1 cellular context compared by ENCODE assay signal in the genomic region with DNA sequence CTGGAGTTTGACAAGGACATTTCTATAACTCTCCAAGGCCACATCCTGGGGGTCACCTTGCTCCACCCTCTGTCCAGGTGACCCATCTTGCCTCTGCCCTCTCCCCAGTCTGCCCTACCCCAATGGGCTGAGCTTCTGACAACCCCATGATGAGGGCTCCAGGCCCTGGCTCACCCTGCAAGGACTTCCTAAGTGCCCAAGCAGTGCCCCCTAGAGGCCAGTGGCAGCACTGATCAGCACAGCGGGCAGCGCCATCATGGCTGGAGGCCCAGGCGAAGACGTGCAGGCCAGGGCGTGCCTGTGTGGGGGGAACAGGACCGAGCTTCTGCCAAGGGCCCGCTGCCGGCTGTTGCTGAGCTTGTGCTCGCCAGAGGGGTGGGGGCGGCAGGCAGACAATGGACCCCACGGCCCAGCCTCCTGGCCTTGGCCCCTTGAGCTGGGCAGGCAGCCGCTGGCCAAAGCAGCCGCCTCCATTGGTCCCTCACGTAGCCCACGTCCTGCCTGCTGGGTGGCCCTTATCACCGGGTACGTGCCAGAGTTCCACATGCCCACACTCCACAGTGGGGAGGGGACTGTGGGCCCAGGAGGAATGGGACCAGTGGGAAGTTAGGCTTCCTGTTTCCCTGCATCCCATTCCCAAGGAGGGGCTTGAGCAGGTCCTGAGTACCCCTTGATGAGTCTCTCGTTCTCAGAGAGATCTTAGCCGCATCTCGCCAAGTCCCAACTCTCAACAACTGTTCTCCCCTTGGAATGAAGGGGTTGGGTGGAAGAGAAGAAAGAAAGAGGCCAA.
A peak's percentile ranks its signal among the peaks of the same experiment; 100 is the strongest.
TF ChIP-seq lines count a peak whose summit lies in the region.

No MANE protein-coding gene starts in this region.

TF ChIP-seq in HepG2, 621 proteins besides CTCF, POLR2A, EP300 and RAD21 (continued from another document and continues in another):
- TF ChIP-seq TBX3 (IDR thresholded peaks at IDR 0.05; ENCODE audit: borderline replicate concordance) (no peak), NFE2L2 (IDR thresholded peaks at IDR 0.05; ENCODE audit: low read length) (no peak), SRSF4 (IDR thresholded peaks at IDR 0.05; ENCODE audit: low read depth, low read length, poor library complexity, severe bottlenecking) (no peak), ZSCAN9 (CRISPR knock-in tag; IDR thresholded peaks at IDR 0.05; ENCODE audit: borderline replicate concordance) (peak; percentile 65; the same call in 1 of the 2 replicates), HES4 (CRISPR knock-in tag; IDR thresholded peaks at IDR 0.05; ENCODE audit: borderline replicate concordance) (no peak), SP1 (IDR thresholded peaks at IDR 0.05) (no peak), SP1 (CRISPR knock-in tag; IDR thresholded peaks at IDR 0.05) (0 out of 2 replicates have a peak, but pooled peaks have one; percentile 16), ZNF747 (CRISPR knock-in tag; IDR thresholded peaks at IDR 0.05; ENCODE audit: borderline replicate concordance) (0 out of 2 replicates have a peak, but pooled peaks have one; percentile 24), KLF9 (CRISPR knock-in tag; IDR thresholded peaks at IDR 0.05; ENCODE audit: low read depth) (no peak), TIGD3 (CRISPR knock-in tag; IDR thresholded peaks at IDR 0.05; ENCODE audit: borderline replicate concordance) (no peak), NFAT5 (CRISPR knock-in tag; IDR thresholded peaks at IDR 0.05) (no peak), AHDC1 (CRISPR knock-in tag; IDR thresholded peaks at IDR 0.05; ENCODE audit: borderline replicate concordance) (peak; percentile 84), ZNF687 (CRISPR knock-in tag; IDR thresholded peaks at IDR 0.05) (peak; percentile 98), MATR3 (CRISPR knock-in tag; IDR thresholded peaks at IDR 0.05) (no peak), ZNF329 (CRISPR knock-in tag; IDR thresholded peaks at IDR 0.05; ENCODE audit: low read depth) (no peak), ZNF713 (CRISPR knock-in tag; IDR thresholded peaks at IDR 0.05) (peak; percentile 86; the same call in 1 of the 2 replicates), ZNF383 (CRISPR knock-in tag; IDR thresholded peaks at IDR 0.05; ENCODE audit: borderline replicate concordance) (no peak), SRSF9 (IDR thresholded peaks at IDR 0.05; ENCODE audit: borderline replicate concordance, insufficient read depth, low read depth, low read length, poor library complexity, severe bottlenecking) (no peak), AHR (CRISPR knock-in tag; IDR thresholded peaks at IDR 0.05) (peak; percentile 70; the same call in 1 of the 2 replicates), RXRB (CRISPR knock-in tag; IDR thresholded peaks at IDR 0.05; ENCODE audit: borderline replicate concordance) (peak; percentile 66), ZGPAT (CRISPR knock-in tag; IDR thresholded peaks at IDR 0.05) (no peak; the same call in 1 of the 2 replicates), ZNF180 (CRISPR knock-in tag; IDR thresholded peaks at IDR 0.05; ENCODE audit: borderline replicate concordance, low read depth) (no peak), SP2 (CRISPR knock-in tag; IDR thresholded peaks at IDR 0.05) (no peak), ZNF75D (CRISPR knock-in tag; IDR thresholded peaks at IDR 0.05; ENCODE audit: borderline replicate concordance) (no peak), MLLT10 (CRISPR knock-in tag; IDR thresholded peaks at IDR 0.05) (no peak), ZSCAN22 (CRISPR knock-in tag; IDR thresholded peaks at IDR 0.05) (peak; percentile 49; the same call in 1 of the 2 replicates), EZH2 (conservative IDR thresholded peaks at IDR 0.05; ENCODE audit: low read depth, low read length) (no peak), MEIS2 (CRISPR knock-in tag; IDR thresholded peaks at IDR 0.05) (0 out of 2 replicates have a peak, but pooled peaks have one; percentile 9), KAT7 (CRISPR knock-in tag; IDR thresholded peaks at IDR 0.05; ENCODE audit: borderline replicate concordance) (no peak), ZNF674 (CRISPR knock-in tag; IDR thresholded peaks at IDR 0.05; ENCODE audit: low read depth) (no peak), TCF7 (IDR thresholded peaks at IDR 0.05; ENCODE audit: low read depth) (peak; percentile 15; the same call in 1 of the 2 replicates)
- TF ChIP-seq, protein P1, sequence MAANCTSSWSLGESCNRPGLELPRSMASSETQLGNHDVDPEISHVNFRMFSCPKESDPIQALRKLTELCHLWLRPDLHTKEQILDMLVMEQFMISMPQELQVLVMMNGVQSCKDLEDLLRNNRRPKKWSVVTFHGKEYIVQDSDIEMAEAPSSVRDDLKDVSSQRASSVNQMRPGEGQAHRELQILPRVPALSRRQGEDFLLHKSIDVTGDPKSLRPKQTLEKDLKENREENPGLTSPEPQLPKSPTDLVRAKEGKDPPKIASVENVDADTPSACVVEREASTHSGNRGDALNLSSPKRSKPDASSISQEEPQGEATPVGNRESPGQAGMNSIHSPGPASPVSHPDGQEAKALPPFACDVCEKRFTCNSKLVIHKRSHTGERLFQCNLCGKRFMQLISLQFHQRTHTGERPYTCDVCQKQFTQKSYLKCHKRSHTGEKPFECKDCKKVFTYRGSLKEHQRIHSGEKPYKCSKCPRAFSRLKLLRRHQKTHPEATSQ (CRISPR knock-in tag; IDR thresholded peaks at IDR 0.05; ENCODE audit: borderline replicate concordance): no peak
- TF ChIP-seq, protein P2, sequence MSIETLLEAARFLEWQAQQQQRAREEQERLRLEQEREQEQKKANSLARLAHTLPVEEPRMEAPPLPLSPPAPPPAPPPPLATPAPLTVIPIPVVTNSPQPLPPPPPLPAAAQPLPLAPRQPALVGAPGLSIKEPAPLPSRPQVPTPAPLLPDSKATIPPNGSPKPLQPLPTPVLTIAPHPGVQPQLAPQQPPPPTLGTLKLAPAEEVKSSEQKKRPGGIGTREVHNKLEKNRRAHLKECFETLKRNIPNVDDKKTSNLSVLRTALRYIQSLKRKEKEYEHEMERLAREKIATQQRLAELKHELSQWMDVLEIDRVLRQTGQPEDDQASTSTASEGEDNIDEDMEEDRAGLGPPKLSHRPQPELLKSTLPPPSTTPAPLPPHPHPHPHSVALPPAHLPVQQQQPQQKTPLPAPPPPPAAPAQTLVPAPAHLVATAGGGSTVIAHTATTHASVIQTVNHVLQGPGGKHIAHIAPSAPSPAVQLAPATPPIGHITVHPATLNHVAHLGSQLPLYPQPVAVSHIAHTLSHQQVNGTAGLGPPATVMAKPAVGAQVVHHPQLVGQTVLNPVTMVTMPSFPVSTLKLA (IDR thresholded peaks at IDR 0.05): no peak
